In genomic region chr3:183912895-183913579, GRCh38 we compare ENCODE assay signal across 1 cellular context.
A peak's percentile ranks its signal among the peaks of the same experiment; 100 is the strongest.
TF ChIP-seq lines count a peak whose summit lies in the region.

No MANE protein-coding gene starts in this region.

TF ChIP-seq in HepG2, 621 proteins besides CTCF, POLR2A, EP300 and RAD21 (continued from another document and continues in another):
- TF ChIP-seq ARID4A (CRISPR knock-in tag; IDR thresholded peaks at IDR 0.05; ENCODE audit: borderline replicate concordance) (0 out of 2 replicates have a peak, but pooled peaks have one; percentile 37), ATF3 (CRISPR knock-in tag; IDR thresholded peaks at IDR 0.05) (no peak), HOXA9 (CRISPR knock-in tag; IDR thresholded peaks at IDR 0.05; ENCODE audit: borderline replicate concordance) (no peak), JUN (CRISPR knock-in tag; IDR thresholded peaks at IDR 0.05) (no peak), SRSF9 (IDR thresholded peaks at IDR 0.05; ENCODE audit: borderline replicate concordance, insufficient read depth, low read depth, low read length, poor library complexity, severe bottlenecking) (no peak), FOXP4 (CRISPR knock-in tag; IDR thresholded peaks at IDR 0.05) (peak; percentile 42; the same call in 1 of the 2 replicates), EHMT2 (IDR thresholded peaks at IDR 0.05; ENCODE audit: borderline replicate concordance, low read depth, low read length) (no peak), PHF8 (CRISPR knock-in tag; IDR thresholded peaks at IDR 0.05) (no peak), MAFF (IDR thresholded peaks at IDR 0.05; ENCODE audit: low read depth, low read length) (no peak), MBNL3 (CRISPR knock-in tag; conservative IDR thresholded peaks at IDR 0.05) (no peak), ZNF263 (CRISPR knock-in tag; IDR thresholded peaks at IDR 0.05) (no peak), HMG20B (CRISPR knock-in tag; conservative IDR thresholded peaks at IDR 0.05) (no peak), ZNF652 (CRISPR knock-in tag; IDR thresholded peaks at IDR 0.05; ENCODE audit: borderline replicate concordance, low read depth) (no peak), ZXDC (CRISPR knock-in tag; IDR thresholded peaks at IDR 0.05) (no peak), SMYD3 (CRISPR knock-in tag; IDR thresholded peaks at IDR 0.05) (no peak), ZSCAN30 (CRISPR knock-in tag; IDR thresholded peaks at IDR 0.05) (no peak), ZNF292 (CRISPR knock-in tag; IDR thresholded peaks at IDR 0.05; ENCODE audit: borderline replicate concordance, low read depth) (peak; percentile 51; the same call in 1 of the 2 replicates), ZNF7 (CRISPR knock-in tag; IDR thresholded peaks at IDR 0.05) (no peak), ZNF775 (CRISPR knock-in tag; IDR thresholded peaks at IDR 0.05; ENCODE audit: borderline replicate concordance) (no peak), NR2C2 (CRISPR knock-in tag; IDR thresholded peaks at IDR 0.05; ENCODE audit: borderline replicate concordance) (peak; percentile 54; the same call in 1 of the 2 replicates), GPN1 (CRISPR knock-in tag; IDR thresholded peaks at IDR 0.05; ENCODE audit: borderline replicate concordance) (no peak), RNF2 (conservative IDR thresholded peaks at IDR 0.05; ENCODE audit: low read depth) (no peak), ZNF639 (CRISPR knock-in tag; conservative IDR thresholded peaks at IDR 0.05) (no peak), FOXA3 (CRISPR knock-in tag; IDR thresholded peaks at IDR 0.05) (peak; percentile 63; the same call in 1 of the 2 replicates), TOPORS (CRISPR knock-in tag; IDR thresholded peaks at IDR 0.05) (no peak), NFKB2 (CRISPR knock-in tag; IDR thresholded peaks at IDR 0.05; ENCODE audit: borderline replicate concordance) (no peak; the same call in 1 of the 2 replicates), HNF4A (CRISPR knock-in tag; IDR thresholded peaks at IDR 0.05) (peak; percentile 40; the same call in 1 of the 2 replicates), CENPBD1 (CRISPR knock-in tag; IDR thresholded peaks at IDR 0.05; ENCODE audit: borderline replicate concordance, low read depth) (no peak), ETV5 (CRISPR knock-in tag; IDR thresholded peaks at IDR 0.05; ENCODE audit: borderline replicate concordance) (no peak; the same call in 1 of the 2 replicates), MAF1 (CRISPR knock-in tag; IDR thresholded peaks at IDR 0.05; ENCODE audit: borderline replicate concordance) (no peak), KDM2A (CRISPR knock-in tag; IDR thresholded peaks at IDR 0.05; ENCODE audit: borderline replicate concordance, low read depth) (no peak; the same call in 1 of the 2 replicates), ELF1 (CRISPR knock-in tag; IDR thresholded peaks at IDR 0.05) (no peak), STAT5B (CRISPR knock-in tag; IDR thresholded peaks at IDR 0.05) (no peak), SP5 (CRISPR knock-in tag; IDR thresholded peaks at IDR 0.05; ENCODE audit: borderline replicate concordance, low read depth) (peak; percentile 94), ZNF660 (CRISPR knock-in tag; IDR thresholded peaks at IDR 0.05; ENCODE audit: borderline replicate concordance, low read depth) (no peak), MXD4 (CRISPR knock-in tag; IDR thresholded peaks at IDR 0.05) (no peak), ARID3A (IDR thresholded peaks at IDR 0.05; ENCODE audit: low read depth, low read length) (no peak), ZNF720 (CRISPR knock-in tag; IDR thresholded peaks at IDR 0.05) (no peak), MTF2 (CRISPR knock-in tag; IDR thresholded peaks at IDR 0.05; ENCODE audit: borderline replicate concordance) (0 out of 2 replicates have a peak, but pooled peaks have one; percentile 44), ZHX1 (CRISPR knock-in tag; IDR thresholded peaks at IDR 0.05; ENCODE audit: low read depth) (no peak), ZNF10 (CRISPR knock-in tag; IDR thresholded peaks at IDR 0.05; ENCODE audit: borderline replicate concordance, low read depth) (no peak), CCAR2 (optimal IDR thresholded peaks at IDR 0.05; ENCODE audit: low read depth, low read length) (no peak), ZNF747 (CRISPR knock-in tag; IDR thresholded peaks at IDR 0.05; ENCODE audit: borderline replicate concordance) (no peak), XRCC5 (optimal IDR thresholded peaks at IDR 0.05; ENCODE audit: low read length) (no peak), KMT2A (CRISPR knock-in tag; IDR thresholded peaks at IDR 0.05) (no peak), NR0B2 (CRISPR knock-in tag; IDR thresholded peaks at IDR 0.05) (no peak), FOXO4 (CRISPR knock-in tag; conservative IDR thresholded peaks at IDR 0.05) (no peak), GATAD2A (CRISPR knock-in tag; IDR thresholded peaks at IDR 0.05) (peak; percentile 58; the same call in 1 of the 2 replicates), DMAP1 (CRISPR knock-in tag; IDR thresholded peaks at IDR 0.05) (no peak), MXI1 (IDR thresholded peaks at IDR 0.05; ENCODE audit: borderline replicate concordance, low read depth, low read length) (no peak), ZNF331 (CRISPR knock-in tag; IDR thresholded peaks at IDR 0.05) (no peak)
